7 cellular contexts compared by ENCODE assay signal in the genomic region with DNA sequence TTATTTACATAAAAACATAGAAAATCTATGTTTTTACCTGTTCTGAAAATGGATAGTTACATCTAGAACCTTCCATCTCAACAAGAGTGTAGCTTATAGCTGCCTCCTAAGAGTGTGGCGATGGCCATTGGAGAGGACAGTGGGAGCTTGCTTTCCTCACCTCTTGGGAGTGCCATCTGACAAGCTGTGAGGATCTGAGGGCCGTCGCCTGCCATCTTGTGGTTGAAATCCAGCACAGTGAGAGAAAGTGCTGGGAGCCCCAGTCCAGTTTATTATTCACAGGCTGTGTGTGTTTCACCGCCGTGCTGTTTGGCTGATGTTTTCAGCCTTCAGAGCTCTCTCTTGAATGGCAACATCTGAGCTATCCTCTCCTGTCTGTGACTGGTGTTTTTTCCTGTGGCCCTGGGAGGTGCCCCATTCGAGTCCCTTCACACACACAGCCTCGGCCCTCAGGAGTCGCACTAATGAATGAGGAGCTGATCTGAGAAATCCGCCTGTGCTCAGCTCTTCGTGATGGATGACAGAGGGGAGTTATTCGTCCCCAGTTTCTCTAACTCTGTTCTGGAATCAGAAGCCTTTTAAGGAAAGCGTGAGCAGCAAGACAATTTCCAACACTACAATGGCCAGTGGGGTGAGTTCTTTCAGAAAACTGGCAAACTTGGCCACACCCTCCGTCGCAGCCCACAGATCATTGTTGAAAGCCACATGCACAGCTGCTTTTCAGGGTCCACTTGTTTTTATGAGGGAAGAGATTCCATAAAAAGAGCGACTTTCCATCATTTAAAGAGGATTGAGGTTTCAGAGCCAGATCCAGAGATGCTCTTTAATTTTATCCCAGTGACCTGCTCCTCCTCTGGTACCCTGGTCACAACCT.
DNase-seq lines count a peak whose midpoint lies in the region; ATAC-seq lines count a peak whose summit lies in the region.

No MANE protein-coding gene starts in this region.

- intact Hi-C loops in left cardiac atrium (cut with DNase I): loop anchor here (2.0 to 10.0 kb wide), 3 partner anchors 164 to 228 kb away; no protein-coding TSS in a partner anchor

- DNase-seq in GM03348 (ENCODE audit: low spot score) (peak; percentile 87), NCI-H524 (lab: John Stamatoyannopoulos, UW) (peak; percentile 66 to 76), amniotic stem cell (lab: John Stamatoyannopoulos, UW) (peak; percentile 62), left cardiac atrium (peak; percentile 75), renal cortical epithelial cell (ENCODE audit: low read depth) (peak; percentile 71)

- ATAC-seq in HG02870 (IDR thresholded peaks at IDR 0.05; ENCODE audit: unreplicated experiment) (peak; percentile 61), left cardiac atrium (peak; percentile 89 to 96), GM19452 (IDR thresholded peaks at IDR 0.05; ENCODE audit: unreplicated experiment) (no peak)
